20 cellular contexts compared by ENCODE assay signal in the genomic region with DNA sequence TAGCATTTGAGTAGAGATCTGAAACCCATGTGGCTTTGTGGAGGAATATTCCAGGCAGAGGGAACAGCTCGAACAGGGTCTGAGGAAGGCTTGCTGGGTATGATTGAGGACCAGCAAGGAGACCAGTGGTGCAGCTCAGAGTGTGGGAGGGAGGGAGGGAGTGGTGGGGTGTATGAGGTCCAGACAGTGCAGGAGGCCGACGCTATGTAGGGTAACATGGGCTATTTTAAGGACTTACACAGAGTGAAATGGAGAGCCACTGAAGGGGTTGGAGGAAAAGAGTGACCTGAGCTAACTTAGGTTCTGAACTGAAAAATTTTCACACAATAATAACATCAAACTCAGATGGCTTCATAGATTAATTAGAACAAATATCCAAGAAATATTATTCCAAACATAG. TPM values are rescaled to one million over a fixed set of nuclear protein-coding genes. Genes with fewer than 3 reads are reported as not detected.
DNase-seq lines count a peak whose midpoint lies in the region; ATAC-seq and TF ChIP-seq lines count a peak whose summit lies in the region.
"Had no signal": no experiment of that assay in that cellular context is flagged by ENCODE, and none has a peak within 500 bp of the region (broad histone marks: within the 10 kb centered on the region; RNA-seq: fewer than 3 reads in every experiment).

No MANE protein-coding gene starts in this region.

- H3K4me3 Mint-ChIP-seq in activated CD4-positive, alpha-beta T cell treated with anti-CD3 and anti-CD28 coated beads, Interleukin-2, amount 10 ng/mL, durations not matched to agents 7 days and 5 days = no peak overlapping the region
- H3K4me3 Mint-ChIP-seq in CD4-positive, alpha-beta T cell = no peak overlapping the region
- no peak overlapping the region for H3K4me3 Mint-ChIP-seq in osteocyte (ENCODE audit: unreplicated experiment)
- H3K4me3 Mint-ChIP-seq: CD4-positive, alpha-beta memory T cell had no signal

- peaks cover 35% of the 10 kb centered on the region for H3K4me1 Mint-ChIP-seq in activated CD4-positive, alpha-beta T cell treated with anti-CD3 and anti-CD28 coated beads, Interleukin-2, amount 10 ng/mL, durations not matched to agents 7 days and 5 days
- peaks cover 28% of the 10 kb centered on the region for H3K4me1 Mint-ChIP-seq in CD4-positive, alpha-beta T cell (ENCODE audit: low read depth)
- peaks cover 50% of the 10 kb centered on the region for H3K4me1 Mint-ChIP-seq in osteocyte (ENCODE audit: unreplicated experiment)

- CTCF ChIA-PET in activated CD4-positive, alpha-beta T cell treated with anti-CD3 and anti-CD28 coated beads, Interleukin-2, amount 10 ng/mL, durations not matched to agents 7 days and 5 days (lab: Charles Lee) = interaction anchor here (1.0 to 5.0 kb wide), 4 partner anchors 12 to 24 kb away, joined by 3 to 19 read pairs (median 4); no protein-coding TSS in a partner anchor
- CTCF ChIA-PET in CD4-positive, alpha-beta T cell (lab: Charles Lee) = no interaction called here

- H3K4me3 ChIP-seq in heart left ventricle = no peak overlapping the region

- H3K27me3 ChIP-seq in CD4-positive, alpha-beta T cell (ENCODE audit: control insufficient read depth, insufficient read depth, low read length) = no peaks in the 10 kb centered on the region
- no peaks in the 10 kb centered on the region for H3K27me3 ChIP-seq in heart left ventricle
- H3K27me3 ChIP-seq: BE2C had no signal

- POLR2A ChIA-PET in activated CD4-positive, alpha-beta T cell treated with anti-CD3 and anti-CD28 coated beads, Interleukin-2, amount 10 ng/mL, durations not matched to agents 7 days and 5 days (lab: Charles Lee) = interaction anchor here (0.6 kb wide), 1 partner anchor 401 kb away, joined by 3 read pairs; no protein-coding TSS in a partner anchor
- POLR2A ChIA-PET in CD4-positive, alpha-beta T cell (lab: Charles Lee) = interaction anchor here (0.6 kb wide), 1 partner anchor 1988 kb away, joined by 3 read pairs; no protein-coding TSS in a partner anchor

- no peaks in the 10 kb centered on the region for H3K27me3 Mint-ChIP-seq in activated CD4-positive, alpha-beta T cell treated with anti-CD3 and anti-CD28 coated beads, Interleukin-2, amount 10 ng/mL, durations not matched to agents 7 days and 5 days
- no peaks in the 10 kb centered on the region for H3K27me3 Mint-ChIP-seq in CD4-positive, alpha-beta T cell
- H3K27me3 Mint-ChIP-seq in osteocyte (ENCODE audit: unreplicated experiment) = no peaks in the 10 kb centered on the region
- H3K27me3 Mint-ChIP-seq: CD4-positive, alpha-beta memory T cell had no signal

- ATAC-seq in CD4-positive, alpha-beta T cell (ENCODE audit: poor library complexity) = no peak
- peak; percentile 82 to 86 (median 84) for ATAC-seq in heart left ventricle
- ATAC-seq in HG02884 (IDR thresholded peaks at IDR 0.05; ENCODE audit: unreplicated experiment) = no peak
- ATAC-seq: Panc1 had no signal

- no peak for TF ChIP-seq POLR2A in heart left ventricle (IDR thresholded peaks at IDR 0.05)

- TF ChIP-seq CTCF in CD4-positive, alpha-beta T cell (IDR thresholded peaks at IDR 0.05) = no peak
- TF ChIP-seq CTCF in heart left ventricle (IDR thresholded peaks at IDR 0.05) (no peak), osteocyte (IDR thresholded peaks at IDR 0.05) (no peak)

- peak overlapping the region; percentile 9 for H3K27ac Mint-ChIP-seq in activated CD4-positive, alpha-beta T cell treated with anti-CD3 and anti-CD28 coated beads, Interleukin-2, amount 10 ng/mL, durations not matched to agents 7 days and 5 days
- peak overlapping the region; percentile 22 for H3K27ac Mint-ChIP-seq in CD4-positive, alpha-beta T cell
- peak overlapping the region; percentile 67 for H3K27ac Mint-ChIP-seq in osteocyte (ENCODE audit: unreplicated experiment)

- H3K4me1 ChIP-seq in heart left ventricle = peaks cover 6 to 43% (median 31%) of the 10 kb centered on the region in 12 donors
- H3K4me1 ChIP-seq: BE2C had no signal

- no peaks in the 10 kb centered on the region for H3K9me3 ChIP-seq in CD4-positive, alpha-beta T cell (ENCODE audit: control insufficient read depth, low read length)
- H3K9me3 ChIP-seq in heart left ventricle = no peaks in the 10 kb centered on the region
- H3K9me3 ChIP-seq: BE2C had no signal

- peaks cover 2 to 100% (median 98%) of the 10 kb centered on the region in 9 donors for H3K36me3 ChIP-seq in heart left ventricle

- peaks cover 62% of the 10 kb centered on the region for H3K36me3 Mint-ChIP-seq in activated CD4-positive, alpha-beta T cell treated with anti-CD3 and anti-CD28 coated beads, Interleukin-2, amount 10 ng/mL, durations not matched to agents 7 days and 5 days (ENCODE audit: low read depth)
- peaks cover 96% of the 10 kb centered on the region for H3K36me3 Mint-ChIP-seq in CD4-positive, alpha-beta T cell (ENCODE audit: low read depth)
- H3K36me3 Mint-ChIP-seq in osteocyte (ENCODE audit: unreplicated experiment) = peaks cover 62% of the 10 kb centered on the region

- H3K9me3 Mint-ChIP-seq in activated CD4-positive, alpha-beta T cell treated with anti-CD3 and anti-CD28 coated beads, Interleukin-2, amount 10 ng/mL, durations not matched to agents 7 days and 5 days = no peaks in the 10 kb centered on the region
- no peaks in the 10 kb centered on the region for H3K9me3 Mint-ChIP-seq in CD4-positive, alpha-beta T cell
- H3K9me3 Mint-ChIP-seq in osteocyte (ENCODE audit: unreplicated experiment) = no peaks in the 10 kb centered on the region

- DNase-seq in activated CD4-positive, alpha-beta T cell treated with anti-CD3 and anti-CD28 coated beads, Interleukin-2, amount 10 ng/mL, durations not matched to agents 7 days and 5 days = no peak
- no peak for DNase-seq in activated CD4-positive, alpha-beta T cell treated with anti-CD3 and anti-CD28 coated beads for 1 hour
- DNase-seq in CD4-positive, alpha-beta T cell = no peak
- DNase-seq in heart left ventricle (no peak), osteocyte (ENCODE audit: extremely low spot score, unreplicated experiment) (no peak), NCI-H1105 (lab: John Stamatoyannopoulos, UW) (no peak)
- no peak for DNase-seq in stimulated activated naive CD4-positive, alpha-beta T cell (lab: John Stamatoyannopoulos, UW)
- DNase-seq: 8988T; BE2C; Calu3; CD4-positive, alpha-beta memory T cell; DMS53; KBM-7; NCI-H1092; NCI-H2081 treated with DMSO at 0.1 percent for 48 hours; NCI-H510A; NCI-H774 had no signal

- intact Hi-C loops in CD4-positive, alpha-beta T cell (cut with DNase I, micrococcal nuclease) = no loop called here
- intact Hi-C loops in heart left ventricle (cut with DNase I) = no loop called here

- no peak overlapping the region for H3K27ac ChIP-seq in CD4-positive, alpha-beta T cell (ENCODE audit: low read depth, low read length)
- peak overlapping the region in 9 of 12 donors; percentile 20 to 71 (median 51) for H3K27ac ChIP-seq in heart left ventricle

- 42 to 56% (median 54%) methylated on average over 3 of the region's 3 CpGs for WGBS in heart left ventricle, 4 donors

RNA-seq across cellular contexts. Expression of a gene that starts 41.9 kb away (rescaled TPM):
- 10 to 100 TPM; 29.4 to 31.7 TPM for total RNA-seq in activated CD4-positive, alpha-beta T cell treated with anti-CD3 and anti-CD28 coated beads, Interleukin-2, amount 10 ng/mL, durations not matched to agents 7 days and 5 days
- total RNA-seq in CD4-positive, alpha-beta T cell = 10 to 100 TPM; 27.4 to 29.3 TPM
- 10 to 100 TPM; 12.4 to 25.9 (median 17.5) TPM for total RNA-seq in heart left ventricle
- 10 to 100 TPM; 10.7 to 18.8 TPM for polyA plus RNA-seq in heart left ventricle
- total RNA-seq in osteocyte = 54.6 and 58.6 TPM in 2 replicates

RNA-seq across cellular contexts. Expression of a gene that starts 42.0 kb away (rescaled TPM):
- 1 to 10 TPM; 2.1 to 2.2 TPM for total RNA-seq in activated CD4-positive, alpha-beta T cell treated with anti-CD3 and anti-CD28 coated beads, Interleukin-2, amount 10 ng/mL, durations not matched to agents 7 days and 5 days
- 1 to 10 TPM; 1.0 to 1.4 TPM for total RNA-seq in CD4-positive, alpha-beta T cell
- 1 to 10 TPM; 1.3 to 4.3 (median 2.6) TPM for total RNA-seq in heart left ventricle
- polyA plus RNA-seq in heart left ventricle = 1 to 10 TPM; 2.3 to 3.0 TPM
- total RNA-seq in osteocyte = 5.6 and 5.9 TPM in 2 replicates

RNA-seq across cellular contexts. Expression of a gene that starts 43.9 kb away (rescaled TPM):
- under 1 TPM; 0.08 to 0.15 TPM for total RNA-seq in activated CD4-positive, alpha-beta T cell treated with anti-CD3 and anti-CD28 coated beads, Interleukin-2, amount 10 ng/mL, durations not matched to agents 7 days and 5 days
- under 1 TPM; 0.45 to 0.52 TPM for total RNA-seq in CD4-positive, alpha-beta T cell
- total RNA-seq in heart left ventricle = 100 to 1,000 TPM in 1 of 9 donors, 10 to 100 TPM in 6, 1 to 10 TPM in 2; 5.8 to 143 (median 12.0) TPM
- polyA plus RNA-seq in heart left ventricle = 1 to 10 TPM; 5.0 to 5.6 TPM
- total RNA-seq in osteocyte = 1.1 and 1.2 TPM in 2 replicates
- total RNA-seq: Calu3, H1 had no signal

Comparison
In these comparisons a context has a peak if more than half of its experiments do, and no peak if none do; other contexts are left out.
1. H3K27ac Mint-ChIP-seq: peak in every context shown above with its lines; median percentile 67 in osteocyte; 22 in CD4-positive, alpha-beta T cell; 9 in activated CD4-positive, alpha-beta T cell treated with anti-CD3 and anti-CD28 coated beads, Interleukin-2, amount 10 ng/mL, durations not matched to agents 7 days and 5 days.
2. ATAC-seq: peak in heart left ventricle (4 of 4); none in CD4-positive, alpha-beta T cell (single experiment) and HG02884 (single experiment).